2 cellular contexts compared by ENCODE assay signal in the genomic region with DNA sequence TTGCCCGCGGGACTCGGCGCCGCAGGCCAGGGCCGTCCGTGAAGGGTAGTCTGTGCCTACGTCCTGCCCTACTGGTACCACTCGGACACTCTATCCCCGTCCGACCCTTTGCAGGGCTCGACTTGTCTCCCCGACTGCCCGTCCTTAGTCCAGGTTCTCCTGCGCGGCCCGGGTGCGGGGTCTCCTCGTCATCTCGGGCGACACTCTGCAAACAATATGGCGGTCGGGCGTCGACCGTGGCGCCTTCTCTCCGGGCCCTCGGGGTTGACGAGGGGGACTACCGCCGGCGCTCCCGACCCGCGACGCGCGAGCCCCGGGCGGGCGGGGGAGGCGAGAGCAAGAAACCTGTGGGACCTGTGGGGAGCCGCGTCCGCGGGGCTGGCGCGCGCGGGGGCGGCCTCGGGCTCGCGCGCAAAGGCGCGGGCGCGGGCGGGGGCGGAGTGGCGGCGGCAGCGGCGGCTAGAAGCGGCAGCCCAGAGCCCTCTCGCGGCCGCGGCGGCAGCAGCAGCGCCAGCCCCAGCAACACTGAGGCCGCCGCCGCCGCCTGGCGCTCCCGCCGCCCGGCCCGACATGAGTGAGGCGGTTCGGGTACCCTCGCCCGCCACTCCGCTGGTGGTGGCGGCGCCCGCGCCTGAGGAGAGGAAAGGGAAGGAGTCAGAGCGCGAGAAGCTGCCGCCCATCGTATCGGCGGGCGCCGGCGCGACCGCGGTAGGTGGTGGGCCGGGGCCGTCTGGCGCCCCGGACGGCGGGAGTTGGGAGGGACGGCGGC.
TF ChIP-seq lines count a peak whose summit lies in the region.

A gene with protein sequence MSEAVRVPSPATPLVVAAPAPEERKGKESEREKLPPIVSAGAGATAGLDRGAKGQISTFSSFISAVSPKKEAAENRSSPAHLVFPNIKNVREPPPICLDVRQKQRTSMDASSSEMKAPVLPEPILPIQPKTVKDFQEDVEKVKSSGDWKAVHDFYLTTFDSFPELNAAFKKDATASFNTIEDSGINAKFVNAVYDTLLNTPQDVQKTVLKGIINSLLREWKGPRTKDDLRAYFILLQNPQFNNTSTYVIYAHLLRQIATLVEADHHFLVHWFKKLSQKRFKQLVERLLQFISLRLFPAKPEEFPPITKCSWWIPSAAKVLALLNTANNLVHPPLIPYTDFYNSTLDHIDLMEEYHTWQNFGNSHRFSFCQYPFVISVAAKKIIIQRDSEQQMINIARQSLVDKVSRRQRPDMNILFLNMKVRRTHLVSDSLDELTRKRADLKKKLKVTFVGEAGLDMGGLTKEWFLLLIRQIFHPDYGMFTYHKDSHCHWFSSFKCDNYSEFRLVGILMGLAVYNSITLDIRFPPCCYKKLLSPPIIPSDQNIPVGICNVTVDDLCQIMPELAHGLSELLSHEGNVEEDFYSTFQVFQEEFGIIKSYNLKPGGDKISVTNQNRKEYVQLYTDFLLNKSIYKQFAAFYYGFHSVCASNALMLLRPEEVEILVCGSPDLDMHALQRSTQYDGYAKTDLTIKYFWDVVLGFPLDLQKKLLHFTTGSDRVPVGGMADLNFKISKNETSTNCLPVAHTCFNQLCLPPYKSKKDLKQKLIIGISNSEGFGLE (plus strand): TSS at position 476 of the 769 bp plus-strand sequence. CDS start 95 bp downstream, at position 571.

TF ChIP-seq in HEK293, 187 proteins besides CTCF, POLR2A, EP300 and RAD21 (continued from another document and continues in another):
- TF ChIP-seq, protein P1, sequence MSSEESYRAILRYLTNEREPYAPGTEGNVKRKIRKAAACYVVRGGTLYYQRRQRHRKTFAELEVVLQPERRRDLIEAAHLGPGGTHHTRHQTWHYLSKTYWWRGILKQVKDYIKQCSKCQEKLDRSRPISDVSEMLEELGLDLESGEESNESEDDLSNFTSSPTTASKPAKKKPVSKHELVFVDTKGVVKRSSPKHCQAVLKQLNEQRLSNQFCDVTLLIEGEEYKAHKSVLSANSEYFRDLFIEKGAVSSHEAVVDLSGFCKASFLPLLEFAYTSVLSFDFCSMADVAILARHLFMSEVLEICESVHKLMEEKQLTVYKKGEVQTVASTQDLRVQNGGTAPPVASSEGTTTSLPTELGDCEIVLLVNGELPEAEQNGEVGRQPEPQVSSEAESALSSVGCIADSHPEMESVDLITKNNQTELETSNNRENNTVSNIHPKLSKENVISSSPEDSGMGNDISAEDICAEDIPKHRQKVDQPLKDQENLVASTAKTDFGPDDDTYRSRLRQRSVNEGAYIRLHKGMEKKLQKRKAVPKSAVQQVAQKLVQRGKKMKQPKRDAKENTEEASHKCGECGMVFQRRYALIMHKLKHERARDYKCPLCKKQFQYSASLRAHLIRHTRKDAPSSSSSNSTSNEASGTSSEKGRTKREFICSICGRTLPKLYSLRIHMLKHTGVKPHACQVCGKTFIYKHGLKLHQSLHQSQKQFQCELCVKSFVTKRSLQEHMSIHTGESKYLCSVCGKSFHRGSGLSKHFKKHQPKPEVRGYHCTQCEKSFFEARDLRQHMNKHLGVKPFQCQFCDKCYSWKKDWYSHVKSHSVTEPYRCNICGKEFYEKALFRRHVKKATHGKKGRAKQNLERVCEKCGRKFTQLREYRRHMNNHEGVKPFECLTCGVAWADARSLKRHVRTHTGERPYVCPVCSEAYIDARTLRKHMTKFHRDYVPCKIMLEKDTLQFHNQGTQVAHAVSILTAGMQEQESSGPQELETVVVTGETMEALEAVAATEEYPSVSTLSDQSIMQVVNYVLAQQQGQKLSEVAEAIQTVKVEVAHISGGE (tag by site-specific recombination; conservative IDR thresholded peaks at IDR 0.05; ENCODE audit: low read depth) = no peak
- 0 out of 2 replicates have a peak, but pooled peaks have one; percentile 16 for TF ChIP-seq GLI4 (tag by site-specific recombination; IDR thresholded peaks at IDR 0.05)
- TF ChIP-seq, protein P2, sequence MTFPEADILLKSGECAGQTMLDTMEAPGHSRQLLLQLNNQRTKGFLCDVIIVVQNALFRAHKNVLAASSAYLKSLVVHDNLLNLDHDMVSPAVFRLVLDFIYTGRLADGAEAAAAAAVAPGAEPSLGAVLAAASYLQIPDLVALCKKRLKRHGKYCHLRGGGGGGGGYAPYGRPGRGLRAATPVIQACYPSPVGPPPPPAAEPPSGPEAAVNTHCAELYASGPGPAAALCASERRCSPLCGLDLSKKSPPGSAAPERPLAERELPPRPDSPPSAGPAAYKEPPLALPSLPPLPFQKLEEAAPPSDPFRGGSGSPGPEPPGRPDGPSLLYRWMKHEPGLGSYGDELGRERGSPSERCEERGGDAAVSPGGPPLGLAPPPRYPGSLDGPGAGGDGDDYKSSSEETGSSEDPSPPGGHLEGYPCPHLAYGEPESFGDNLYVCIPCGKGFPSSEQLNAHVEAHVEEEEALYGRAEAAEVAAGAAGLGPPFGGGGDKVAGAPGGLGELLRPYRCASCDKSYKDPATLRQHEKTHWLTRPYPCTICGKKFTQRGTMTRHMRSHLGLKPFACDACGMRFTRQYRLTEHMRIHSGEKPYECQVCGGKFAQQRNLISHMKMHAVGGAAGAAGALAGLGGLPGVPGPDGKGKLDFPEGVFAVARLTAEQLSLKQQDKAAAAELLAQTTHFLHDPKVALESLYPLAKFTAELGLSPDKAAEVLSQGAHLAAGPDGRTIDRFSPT (tag by site-specific recombination; IDR thresholded peaks at IDR 0.05) = peak; percentile 79
- peak; percentile 32; the same call in 1 of the 2 replicates for TF ChIP-seq ZNF324 (tag by site-specific recombination; IDR thresholded peaks at IDR 0.05)
- no peak for TF ChIP-seq ZNF837 (tag by site-specific recombination; IDR thresholded peaks at IDR 0.05)
- no peak for TF ChIP-seq ZNF558 (tag by site-specific recombination; IDR thresholded peaks at IDR 0.05)
- no peak for TF ChIP-seq ZBTB48 (tag by site-specific recombination; IDR thresholded peaks at IDR 0.05)
- TF ChIP-seq ZBTB1 (tag by site-specific recombination; IDR thresholded peaks at IDR 0.05) = no peak
- TF ChIP-seq, protein P3, sequence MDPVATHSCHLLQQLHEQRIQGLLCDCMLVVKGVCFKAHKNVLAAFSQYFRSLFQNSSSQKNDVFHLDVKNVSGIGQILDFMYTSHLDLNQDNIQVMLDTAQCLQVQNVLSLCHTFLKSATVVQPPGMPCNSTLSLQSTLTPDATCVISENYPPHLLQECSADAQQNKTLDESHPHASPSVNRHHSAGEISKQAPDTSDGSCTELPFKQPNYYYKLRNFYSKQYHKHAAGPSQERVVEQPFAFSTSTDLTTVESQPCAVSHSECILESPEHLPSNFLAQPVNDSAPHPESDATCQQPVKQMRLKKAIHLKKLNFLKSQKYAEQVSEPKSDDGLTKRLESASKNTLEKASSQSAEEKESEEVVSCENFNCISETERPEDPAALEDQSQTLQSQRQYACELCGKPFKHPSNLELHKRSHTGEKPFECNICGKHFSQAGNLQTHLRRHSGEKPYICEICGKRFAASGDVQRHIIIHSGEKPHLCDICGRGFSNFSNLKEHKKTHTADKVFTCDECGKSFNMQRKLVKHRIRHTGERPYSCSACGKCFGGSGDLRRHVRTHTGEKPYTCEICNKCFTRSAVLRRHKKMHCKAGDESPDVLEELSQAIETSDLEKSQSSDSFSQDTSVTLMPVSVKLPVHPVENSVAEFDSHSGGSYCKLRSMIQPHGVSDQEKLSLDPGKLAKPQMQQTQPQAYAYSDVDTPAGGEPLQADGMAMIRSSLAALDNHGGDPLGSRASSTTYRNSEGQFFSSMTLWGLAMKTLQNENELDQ (tag by site-specific recombination; IDR thresholded peaks at IDR 0.05; ENCODE audit: low read depth) = no peak
- TF ChIP-seq ZNF658 (tag by site-specific recombination; IDR thresholded peaks at IDR 0.05) = no peak

TF ChIP-seq in K562, 482 proteins besides CTCF, POLR2A, EP300 and RAD21 (continued from another document and continues in another):
- TF ChIP-seq, protein P4, sequence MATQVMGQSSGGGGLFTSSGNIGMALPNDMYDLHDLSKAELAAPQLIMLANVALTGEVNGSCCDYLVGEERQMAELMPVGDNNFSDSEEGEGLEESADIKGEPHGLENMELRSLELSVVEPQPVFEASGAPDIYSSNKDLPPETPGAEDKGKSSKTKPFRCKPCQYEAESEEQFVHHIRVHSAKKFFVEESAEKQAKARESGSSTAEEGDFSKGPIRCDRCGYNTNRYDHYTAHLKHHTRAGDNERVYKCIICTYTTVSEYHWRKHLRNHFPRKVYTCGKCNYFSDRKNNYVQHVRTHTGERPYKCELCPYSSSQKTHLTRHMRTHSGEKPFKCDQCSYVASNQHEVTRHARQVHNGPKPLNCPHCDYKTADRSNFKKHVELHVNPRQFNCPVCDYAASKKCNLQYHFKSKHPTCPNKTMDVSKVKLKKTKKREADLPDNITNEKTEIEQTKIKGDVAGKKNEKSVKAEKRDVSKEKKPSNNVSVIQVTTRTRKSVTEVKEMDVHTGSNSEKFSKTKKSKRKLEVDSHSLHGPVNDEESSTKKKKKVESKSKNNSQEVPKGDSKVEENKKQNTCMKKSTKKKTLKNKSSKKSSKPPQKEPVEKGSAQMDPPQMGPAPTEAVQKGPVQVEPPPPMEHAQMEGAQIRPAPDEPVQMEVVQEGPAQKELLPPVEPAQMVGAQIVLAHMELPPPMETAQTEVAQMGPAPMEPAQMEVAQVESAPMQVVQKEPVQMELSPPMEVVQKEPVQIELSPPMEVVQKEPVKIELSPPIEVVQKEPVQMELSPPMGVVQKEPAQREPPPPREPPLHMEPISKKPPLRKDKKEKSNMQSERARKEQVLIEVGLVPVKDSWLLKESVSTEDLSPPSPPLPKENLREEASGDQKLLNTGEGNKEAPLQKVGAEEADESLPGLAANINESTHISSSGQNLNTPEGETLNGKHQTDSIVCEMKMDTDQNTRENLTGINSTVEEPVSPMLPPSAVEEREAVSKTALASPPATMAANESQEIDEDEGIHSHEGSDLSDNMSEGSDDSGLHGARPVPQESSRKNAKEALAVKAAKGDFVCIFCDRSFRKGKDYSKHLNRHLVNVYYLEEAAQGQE (CRISPR knock-in tag; IDR thresholded peaks at IDR 0.05; ENCODE audit: low read depth) = 0 out of 2 replicates have a peak, but pooled peaks have one; percentile 50
- TF ChIP-seq, protein P5, sequence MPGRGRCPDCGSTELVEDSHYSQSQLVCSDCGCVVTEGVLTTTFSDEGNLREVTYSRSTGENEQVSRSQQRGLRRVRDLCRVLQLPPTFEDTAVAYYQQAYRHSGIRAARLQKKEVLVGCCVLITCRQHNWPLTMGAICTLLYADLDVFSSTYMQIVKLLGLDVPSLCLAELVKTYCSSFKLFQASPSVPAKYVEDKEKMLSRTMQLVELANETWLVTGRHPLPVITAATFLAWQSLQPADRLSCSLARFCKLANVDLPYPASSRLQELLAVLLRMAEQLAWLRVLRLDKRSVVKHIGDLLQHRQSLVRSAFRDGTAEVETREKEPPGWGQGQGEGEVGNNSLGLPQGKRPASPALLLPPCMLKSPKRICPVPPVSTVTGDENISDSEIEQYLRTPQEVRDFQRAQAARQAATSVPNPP (IDR thresholded peaks at IDR 0.05; ENCODE audit: borderline replicate concordance, insufficient read depth, insufficient read length) = no peak
- peak; percentile 86 for TF ChIP-seq MTA1 (IDR thresholded peaks at IDR 0.05; ENCODE audit: borderline replicate concordance)
- TF ChIP-seq MED1 (CRISPR knock-in tag; IDR thresholded peaks at IDR 0.05; ENCODE audit: borderline replicate concordance) = no peak
- TF ChIP-seq MXI1 (IDR thresholded peaks at IDR 0.05; ENCODE audit: low read depth, low read length) = no peak
- no peak for TF ChIP-seq POU5F1 (IDR thresholded peaks at IDR 0.05; ENCODE audit: borderline replicate concordance, low read depth, low read length, partially characterized antibody)
- TF ChIP-seq CXXC5 (CRISPR knock-in tag; IDR thresholded peaks at IDR 0.05) = peak; percentile 72
- peak; percentile 93 for TF ChIP-seq CREM (IDR thresholded peaks at IDR 0.05; ENCODE audit: low read depth)
- TF ChIP-seq CREB1 (IDR thresholded peaks at IDR 0.05) = peak; percentile 87
- peak; percentile 88 for TF ChIP-seq CREB1 (CRISPR knock-in tag; IDR thresholded peaks at IDR 0.05)
- TF ChIP-seq NONO (IDR thresholded peaks at IDR 0.05; ENCODE audit: low read depth in 2 of 2, low read length in 1 of 2) = peak; percentile 24 to 36; a peak in 1 of 4 replicates
- TF ChIP-seq, protein P6, sequence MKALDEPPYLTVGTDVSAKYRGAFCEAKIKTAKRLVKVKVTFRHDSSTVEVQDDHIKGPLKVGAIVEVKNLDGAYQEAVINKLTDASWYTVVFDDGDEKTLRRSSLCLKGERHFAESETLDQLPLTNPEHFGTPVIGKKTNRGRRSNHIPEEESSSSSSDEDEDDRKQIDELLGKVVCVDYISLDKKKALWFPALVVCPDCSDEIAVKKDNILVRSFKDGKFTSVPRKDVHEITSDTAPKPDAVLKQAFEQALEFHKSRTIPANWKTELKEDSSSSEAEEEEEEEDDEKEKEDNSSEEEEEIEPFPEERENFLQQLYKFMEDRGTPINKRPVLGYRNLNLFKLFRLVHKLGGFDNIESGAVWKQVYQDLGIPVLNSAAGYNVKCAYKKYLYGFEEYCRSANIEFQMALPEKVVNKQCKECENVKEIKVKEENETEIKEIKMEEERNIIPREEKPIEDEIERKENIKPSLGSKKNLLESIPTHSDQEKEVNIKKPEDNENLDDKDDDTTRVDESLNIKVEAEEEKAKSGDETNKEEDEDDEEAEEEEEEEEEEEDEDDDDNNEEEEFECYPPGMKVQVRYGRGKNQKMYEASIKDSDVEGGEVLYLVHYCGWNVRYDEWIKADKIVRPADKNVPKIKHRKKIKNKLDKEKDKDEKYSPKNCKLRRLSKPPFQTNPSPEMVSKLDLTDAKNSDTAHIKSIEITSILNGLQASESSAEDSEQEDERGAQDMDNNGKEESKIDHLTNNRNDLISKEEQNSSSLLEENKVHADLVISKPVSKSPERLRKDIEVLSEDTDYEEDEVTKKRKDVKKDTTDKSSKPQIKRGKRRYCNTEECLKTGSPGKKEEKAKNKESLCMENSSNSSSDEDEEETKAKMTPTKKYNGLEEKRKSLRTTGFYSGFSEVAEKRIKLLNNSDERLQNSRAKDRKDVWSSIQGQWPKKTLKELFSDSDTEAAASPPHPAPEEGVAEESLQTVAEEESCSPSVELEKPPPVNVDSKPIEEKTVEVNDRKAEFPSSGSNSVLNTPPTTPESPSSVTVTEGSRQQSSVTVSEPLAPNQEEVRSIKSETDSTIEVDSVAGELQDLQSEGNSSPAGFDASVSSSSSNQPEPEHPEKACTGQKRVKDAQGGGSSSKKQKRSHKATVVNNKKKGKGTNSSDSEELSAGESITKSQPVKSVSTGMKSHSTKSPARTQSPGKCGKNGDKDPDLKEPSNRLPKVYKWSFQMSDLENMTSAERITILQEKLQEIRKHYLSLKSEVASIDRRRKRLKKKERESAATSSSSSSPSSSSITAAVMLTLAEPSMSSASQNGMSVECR (CRISPR knock-in tag; IDR thresholded peaks at IDR 0.05) = peak; percentile 14; the same call in 1 of the 2 replicates
- peak in 1 of 2 experiments; percentile 27; a peak in 1 of 4 replicates for TF ChIP-seq SIN3A (IDR thresholded peaks at IDR 0.05; ENCODE audit: borderline replicate concordance in 2 of 2, control insufficient read depth in 1 of 2, low read depth in 2 of 2, low read length in 2 of 2)
- TF ChIP-seq, protein P7, sequence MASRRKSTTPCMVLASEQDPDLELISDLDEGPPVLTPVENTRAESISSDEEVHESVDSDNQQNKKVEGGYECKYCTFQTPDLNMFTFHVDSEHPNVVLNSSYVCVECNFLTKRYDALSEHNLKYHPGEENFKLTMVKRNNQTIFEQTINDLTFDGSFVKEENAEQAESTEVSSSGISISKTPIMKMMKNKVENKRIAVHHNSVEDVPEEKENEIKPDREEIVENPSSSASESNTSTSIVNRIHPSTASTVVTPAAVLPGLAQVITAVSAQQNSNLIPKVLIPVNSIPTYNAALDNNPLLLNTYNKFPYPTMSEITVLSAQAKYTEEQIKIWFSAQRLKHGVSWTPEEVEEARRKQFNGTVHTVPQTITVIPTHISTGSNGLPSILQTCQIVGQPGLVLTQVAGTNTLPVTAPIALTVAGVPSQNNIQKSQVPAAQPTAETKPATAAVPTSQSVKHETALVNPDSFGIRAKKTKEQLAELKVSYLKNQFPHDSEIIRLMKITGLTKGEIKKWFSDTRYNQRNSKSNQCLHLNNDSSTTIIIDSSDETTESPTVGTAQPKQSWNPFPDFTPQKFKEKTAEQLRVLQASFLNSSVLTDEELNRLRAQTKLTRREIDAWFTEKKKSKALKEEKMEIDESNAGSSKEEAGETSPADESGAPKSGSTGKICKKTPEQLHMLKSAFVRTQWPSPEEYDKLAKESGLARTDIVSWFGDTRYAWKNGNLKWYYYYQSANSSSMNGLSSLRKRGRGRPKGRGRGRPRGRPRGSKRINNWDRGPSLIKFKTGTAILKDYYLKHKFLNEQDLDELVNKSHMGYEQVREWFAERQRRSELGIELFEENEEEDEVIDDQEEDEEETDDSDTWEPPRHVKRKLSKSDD (conservative IDR thresholded peaks at IDR 0.05; ENCODE audit: low read length) = no peak
- TF ChIP-seq CBX1 (IDR thresholded peaks at IDR 0.05; ENCODE audit: low read depth) = peak; percentile 9
